Comparison of ENCODE assay signal across 27 cellular contexts in the genomic region with DNA sequence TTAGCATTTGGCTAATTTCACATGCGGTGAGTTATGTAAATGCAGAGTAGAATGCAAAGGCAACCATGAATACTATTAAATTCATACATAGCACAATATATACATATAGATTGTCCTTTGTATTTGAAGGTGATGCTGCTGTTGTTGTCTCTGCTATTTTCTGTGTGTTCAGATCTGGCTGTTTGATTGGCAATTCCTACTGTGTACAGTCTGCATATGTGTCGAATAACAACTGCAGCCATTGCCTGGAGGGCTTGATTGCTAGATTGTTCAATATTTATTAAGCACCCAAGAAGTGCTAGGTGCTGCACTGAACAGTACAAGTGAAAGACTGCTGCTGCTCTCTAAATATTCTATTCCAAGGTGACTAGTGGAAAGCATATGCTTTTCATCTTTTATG.
"Had no signal": no experiment of that assay in that cellular context is flagged by ENCODE, and none has a peak within 500 bp of the region (broad histone marks: within the 10 kb centered on the region; RNA-seq: fewer than 3 reads in every experiment).

No MANE protein-coding gene starts in this region.

- ATAC-seq: activated CD4-positive, alpha-beta T cell treated with anti-CD3 and anti-CD28 coated beads for 36 hours; activated CD8-positive, alpha-beta memory T cell treated with anti-CD3 and anti-CD28 coated beads, Interleukin-2, amount 10 ng/mL, durations not matched to agents 7 days and 5 days; activated CD8-positive, alpha-beta T cell treated with anti-CD3 and anti-CD28 coated beads, Interleukin-2, amount 10 ng/mL, durations not matched to agents 7 days and 5 days; esophagus mucosa; T-helper 17 cell had no signal

- FAIRE-seq: astrocyte, bronchial epithelial cell, frontal cortex had no signal

- DNase-seq: activated CD4-positive, alpha-beta memory T cell treated with anti-CD3 and anti-CD28 coated beads for 36 hours; activated CD4-positive, alpha-beta T cell treated with anti-CD3 and anti-CD28 coated beads for 36 hours; activated CD4-positive, alpha-beta T cell treated with anti-CD3 and anti-CD28 coated beads, Interleukin-2, amount 10 ng/mL, durations not matched to agents 24 days and 14 days; activated CD4-positive, CD25-positive, alpha-beta regulatory T cell; activated CD4-positive, CD25-positive, alpha-beta regulatory T cell treated with anti-CD3 and anti-CD28 coated beads, Interleukin-2, amount 50 U/mL, for 72 hours; activated CD8-positive, alpha-beta memory T cell treated with anti-CD3 and anti-CD28 coated beads, Interleukin-2, amount 10 ng/mL, durations not matched to agents 7 days and 5 days; activated CD8-positive, alpha-beta memory T cell treated with anti-CD3 and anti-CD28 coated beads, Interleukin-2, amount 50 U/mL, for 4 hours; activated CD8-positive, alpha-beta T cell treated with anti-CD3 and anti-CD28 coated beads, Interleukin-2, amount 10 ng/mL, durations not matched to agents 7 days and 5 days; activated gamma-delta T cell; activated naive CD4-positive, alpha-beta T cell; activated naive CD4-positive, alpha-beta T cell treated with anti-CD3 and anti-CD28 coated beads, Interleukin-2, amount 10 ng/mL, durations not matched to agents 7 days and 5 days; activated T-cell treated with anti-CD3 and anti-CD28 coated beads, Interleukin-2, amount 50 U/mL, for 1 hour; activated T-cell treated with anti-CD3 and anti-CD28 coated beads, Interleukin-2, amount 50 U/mL, for 48 hours; amniotic stem cell; anterior cingulate cortex; brain microvascular endothelial cell; dorsolateral prefrontal cortex; effector memory CD4-positive, alpha-beta T cell; endodermal cell; foreskin fibroblast; head of caudate nucleus; T-helper 17 cell; T1000 had no signal
